21 cellular contexts compared by ENCODE assay signal in the genomic region with DNA sequence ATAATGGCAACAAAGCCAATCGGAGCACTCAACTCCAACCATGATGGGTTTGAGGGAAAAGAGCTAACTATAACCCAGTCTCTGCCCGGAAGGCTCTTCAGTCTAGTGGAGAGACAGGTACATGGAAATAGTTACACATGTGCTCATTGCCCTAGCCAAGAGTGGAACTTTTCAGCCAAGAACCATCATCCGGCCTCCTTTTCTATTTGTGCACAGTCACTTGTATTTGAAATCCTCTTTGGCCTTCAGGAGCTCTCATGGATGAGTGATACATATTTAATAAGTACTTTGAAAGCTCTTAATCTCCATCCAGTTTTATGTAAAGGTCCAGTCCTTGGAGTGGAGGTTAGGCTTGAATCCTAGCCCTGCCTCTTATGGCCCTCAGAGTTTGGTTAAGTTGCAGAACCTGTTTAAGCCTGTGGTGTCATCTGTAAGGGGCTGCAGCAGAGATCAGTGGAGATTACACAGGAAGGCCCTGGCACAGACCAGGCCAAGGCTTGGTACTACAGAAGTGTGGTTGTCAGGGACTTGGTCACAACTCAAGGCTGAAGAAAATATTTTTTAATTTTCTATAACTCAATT.
"Had no signal": no experiment of that assay in that cellular context is flagged by ENCODE, and none has a peak within 500 bp of the region (broad histone marks: within the 10 kb centered on the region; RNA-seq: fewer than 3 reads in every experiment).

No MANE protein-coding gene starts in this region.

- ATAC-seq: left cardiac atrium, left ventricle myocardium superior, natural killer cell, psoas muscle had no signal

- DNase-seq: dermis blood vessel endothelial cell; effector memory CD4-positive, alpha-beta T cell; esophagus squamous epithelium; foreskin melanocyte; glutamatergic neuron; heart right ventricle; hippocampal formation; left cardiac atrium; left ventricle myocardium superior; natural killer cell; occipital lobe; ovary; posterior cingulate gyrus; psoas muscle; right cardiac atrium; small intestine; stimulated activated CD4-positive, alpha-beta T cell treated with anti-CD3 and anti-CD28 coated beads, Interleukin-15, amount 100 ng/mL, for 24 hours; stimulated activated CD4-positive, alpha-beta T cell treated with anti-CD3 and anti-CD28 coated beads, Interleukin-2, amount 100 ng/mL, for 48 hours; stimulated activated naive CD4-positive, alpha-beta T cell treated with Interleukin-2 at 50 U/mL for 16 hours; stomach; thyroid gland had no signal
